ENCODE assay signal across 8 cellular contexts in the genomic region with DNA sequence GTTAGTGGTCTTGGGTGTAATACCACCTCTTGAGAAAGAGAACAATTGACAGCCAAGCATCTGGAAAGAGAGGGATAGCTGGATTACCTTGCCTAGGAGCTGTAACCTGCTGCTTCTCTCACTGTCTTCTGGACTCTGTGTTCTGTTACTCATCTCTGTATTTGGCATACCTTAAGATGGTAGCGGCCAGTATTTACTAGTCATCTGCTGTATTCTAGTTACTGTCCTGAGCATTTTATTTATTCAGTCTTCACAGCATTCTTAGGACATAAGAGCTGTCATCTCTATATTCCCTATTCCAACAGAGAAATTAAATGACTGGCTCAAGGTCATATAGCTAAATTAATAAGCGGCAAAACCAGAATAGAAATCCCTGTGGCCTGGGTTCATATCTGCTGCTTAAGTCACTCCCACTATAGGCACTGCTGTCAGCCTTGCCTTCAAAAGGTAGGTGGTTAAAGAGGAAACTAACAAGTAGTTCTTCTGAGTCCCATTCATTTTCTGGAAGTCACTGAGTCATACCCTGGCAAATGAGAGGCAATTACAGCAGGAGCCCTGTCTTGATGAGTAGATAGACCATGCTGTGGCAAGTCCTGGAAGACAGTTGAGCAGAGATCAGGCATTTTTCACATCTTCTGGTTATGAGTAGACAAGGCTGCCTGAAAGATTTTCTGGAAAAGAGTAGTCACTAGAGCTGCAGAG.
DNase-seq lines count a peak whose midpoint lies in the region; FAIRE-seq and TF ChIP-seq lines count a peak whose summit lies in the region.

No MANE protein-coding gene starts in this region.

- H3K27me3 Mint-ChIP-seq in nephron progenitor cell (ENCODE audit: low read depth, poor library complexity): peaks cover 4% of the 10 kb centered on the region

- peak overlapping the region; percentile 18 for H3K27ac Mint-ChIP-seq in nephron progenitor cell

- peak; percentile 70 for FAIRE-seq in GM12892 (lab: Jason Lieb, UNC)

- H3K4me1 Mint-ChIP-seq in nephron progenitor cell: peaks cover 19% of the 10 kb centered on the region

- no peaks in the 10 kb centered on the region for H3K9me3 Mint-ChIP-seq in nephron progenitor cell

- no peak for TF ChIP-seq POLR2A in GM12892 (IDR thresholded peaks at IDR 0.05; ENCODE audit: low read depth, low read length)

- peaks cover 35% of the 10 kb centered on the region for H3K36me3 Mint-ChIP-seq in nephron progenitor cell (ENCODE audit: low read depth)

- no peak for DNase-seq in GM12892 (ENCODE audit: insufficient read length)
- peak; percentile 53 to 81 for DNase-seq in NOMO-1 (lab: John Stamatoyannopoulos, UW; ENCODE audit: unreplicated experiment in 2 of 2)
- peak; percentile 67 for DNase-seq in choroid plexus epithelial cell (ENCODE audit: low read depth)
- DNase-seq in nephron progenitor cell: no peak
- DNase-seq in NK-92 (lab: John Stamatoyannopoulos, UW; ENCODE audit: unreplicated experiment): no peak
- DNase-seq in GF-D8 (lab: John Stamatoyannopoulos, UW): no peak
- no peak for DNase-seq in NCI-H2081 (lab: John Stamatoyannopoulos, UW)
- no peak for DNase-seq in medulla oblongata (ENCODE audit: extremely low spot score)

- no peak overlapping the region for H3K4me3 Mint-ChIP-seq in nephron progenitor cell

- H3K4me3 ChIP-seq in choroid plexus epithelial cell (ENCODE audit: low read depth, low read length): no peak overlapping the region

- TF ChIP-seq CTCF in choroid plexus epithelial cell (conservative IDR thresholded peaks at IDR 0.05; ENCODE audit: low read depth, low read length) (no peak), nephron progenitor cell (IDR thresholded peaks at IDR 0.05) (no peak)

Comparison
In these comparisons a context has a peak if more than half of its experiments do, and no peak if none do; other contexts are left out.
1. DNase-seq: peak in NOMO-1 (2 of 2) and choroid plexus epithelial cell (single experiment); none in GM12892 (single experiment), nephron progenitor cell (single experiment), NK-92 (single experiment), GF-D8 (single experiment), NCI-H2081 (0 of 2) and medulla oblongata (single experiment).